In genomic region chr15:59764775-59765174, GRCh38 we compare ENCODE assay signal across 17 cellular contexts.
A peak's percentile ranks its signal among the peaks of the same experiment; 100 is the strongest.
DNase-seq lines count a peak whose midpoint lies in the region; ATAC-seq, FAIRE-seq and TF ChIP-seq lines count a peak whose summit lies in the region.
"Had no signal": no experiment of that assay in that cellular context is flagged by ENCODE, and none has a peak within 500 bp of the region (broad histone marks: within the 10 kb centered on the region; RNA-seq: fewer than 3 reads in every experiment).

No MANE protein-coding gene starts in this region.

- H3K9ac ChIP-seq in Karpas-422 (ENCODE audit: low read length) (no peak overlapping the region), GM12878 (ENCODE audit: control insufficient read depth, insufficient read depth, low read length) (no peak overlapping the region), liver (ENCODE audit: low read depth in 1 of 2, low read length in 2 of 2) (no peak overlapping the region)

- ATAC-seq in GM12878 (0 out of 3 replicates have a peak, but pooled peaks have one; percentile 32), GM21825 (IDR thresholded peaks at IDR 0.05; ENCODE audit: unreplicated experiment) (no peak)
- ATAC-seq: activated CD4-positive, CD25-positive, alpha-beta regulatory T cell treated with anti-CD3 and anti-CD28 coated beads, Interleukin-2, amount 50 U/mL, for 24 hours; activated T-cell treated with anti-CD3 and anti-CD28 coated beads, Interleukin-2, amount 50 U/mL, for 72 hours; body of pancreas; sciatic nerve; upper lobe of right lung had no signal

- H2AFZ ChIP-seq in Karpas-422 (ENCODE audit: low read length): no peak overlapping the region
- H2AFZ ChIP-seq in GM12878 (ENCODE audit: control insufficient read depth, low read depth, low read length): no peak overlapping the region

- H3K27me3 ChIP-seq in GM06990 (replicated peaks; ENCODE audit: control insufficient read depth, insufficient read depth, low read length): no peaks in the 10 kb centered on the region
- H3K27me3 ChIP-seq in Karpas-422 (ENCODE audit: low read length): no peaks in the 10 kb centered on the region
- no peaks in the 10 kb centered on the region; a peak in 1 of 4 replicates for H3K27me3 ChIP-seq in GM12878 (replicated peaks in 1 of 2; ENCODE audit: control insufficient read depth in 2 of 2, insufficient read depth in 2 of 2, low read length in 1 of 2)
- H3K27me3 ChIP-seq in liver (ENCODE audit: control insufficient read depth in 4 of 4, insufficient read depth in 4 of 4, low read length in 3 of 4): no peaks in the 10 kb centered on the region
- H3K27me3 ChIP-seq: body of pancreas had no signal

- H3K79me2 ChIP-seq in Karpas-422 (ENCODE audit: low read length) (no peaks in the 10 kb centered on the region), GM12878 (ENCODE audit: control insufficient read depth, insufficient read depth, low read length) (no peaks in the 10 kb centered on the region)

- H3K27ac ChIP-seq in Karpas-422 (ENCODE audit: low read length): no peak overlapping the region
- no peak overlapping the region for H3K27ac ChIP-seq in GM12878 (ENCODE audit: control insufficient read depth, insufficient read depth)
- no peak overlapping the region for H3K27ac ChIP-seq in liver (ENCODE audit: low read depth in 1 of 2, low read length in 2 of 2)
- H3K27ac ChIP-seq: body of pancreas, epithelial cell of prostate, upper lobe of right lung had no signal

- FAIRE-seq in GM12878 (lab: Jason Lieb, UNC): no peak

- H3K36me3 ChIP-seq in GM06990 (ENCODE audit: control insufficient read depth, insufficient read depth, low read length) (no peaks in the 10 kb centered on the region), Karpas-422 (ENCODE audit: insufficient read depth, low read length) (no peaks in the 10 kb centered on the region), GM12878 (ENCODE audit: control insufficient read depth in 2 of 2, insufficient read depth in 2 of 2, low read length in 1 of 2) (no peaks in the 10 kb centered on the region), liver (ENCODE audit: control insufficient read depth in 4 of 4, insufficient read depth in 3 of 4, low read depth in 1 of 4, low read length in 3 of 4) (no peaks in the 10 kb centered on the region)
- H3K36me3 ChIP-seq: upper lobe of right lung had no signal

- SMC1A ChIA-PET in GM12878 (lab: Charles Lee; ENCODE audit: uncharacterized antibody, unreplicated experiment): interaction anchor here (1.5 kb wide), 1 partner anchor 171 kb away, joined by 3 read pairs; no protein-coding TSS in a partner anchor

- TF ChIP-seq RAD21 in GM12878 (IDR thresholded peaks at IDR 0.05; ENCODE audit: insufficient read depth, low read depth, low read length) (no peak), liver (IDR thresholded peaks at IDR 0.05) (peak; percentile 6 to 18)

- BruUV-seq in GM12878 (replicated peaks; lab: Mats Ljungman, UMichigan): no TSS peak

- TF ChIP-seq EP300 in GM12878 (IDR thresholded peaks at IDR 0.05; ENCODE audit: borderline replicate concordance in 1 of 2, control insufficient read depth in 1 of 2, low read depth in 2 of 2, low read length in 2 of 2): no peak

- no peaks in the 10 kb centered on the region for H3K4me1 ChIP-seq in Karpas-422 (ENCODE audit: low read length)
- H3K4me1 ChIP-seq in GM12878 (ENCODE audit: control insufficient read depth, insufficient read depth, low read length): no peaks in the 10 kb centered on the region
- no peaks in the 10 kb centered on the region for H3K4me1 ChIP-seq in liver (ENCODE audit: control insufficient read depth in 4 of 4, insufficient read depth in 4 of 4, low read length in 3 of 4)
- H3K4me1 ChIP-seq: body of pancreas, upper lobe of right lung had no signal

- RAD21 ChIA-PET in GM12878 (lab: Charles Lee; ENCODE audit: unreplicated experiment): no interaction called here

- DNase-seq in GM06990 (ENCODE audit: extremely low read depth, insufficient read length): no peak
- peak; percentile 50 for DNase-seq in Karpas-422
- DNase-seq in GM12878 (ENCODE audit: low read depth, low spot score): no peak
- no peak for DNase-seq in NCI-H2227 treated with DMSO at 0.1 percent for 48 hours (lab: John Stamatoyannopoulos, UW)
- no peak for DNase-seq in NCI-H774 (lab: John Stamatoyannopoulos, UW)
- DNase-seq in NCI-H2107 treated with DMSO at 0.1 percent for 48 hours (lab: John Stamatoyannopoulos, UW; ENCODE audit: unreplicated experiment): no peak
- DNase-seq: activated naive CD8-positive, alpha-beta T cell treated with anti-CD3 and anti-CD28 coated beads for 36 hours; activated T-cell treated with anti-CD3 and anti-CD28 coated beads, Interleukin-2, amount 50 U/mL, for 72 hours; body of pancreas; glutamatergic neuron; NCI-H146; upper lobe of right lung had no signal

- TF ChIP-seq CTCF in GM06990 (IDR thresholded peaks at IDR 0.05; ENCODE audit: insufficient read depth, low read length, poor library complexity, severe bottlenecking) (peak; percentile 24), GM12878 (IDR thresholded peaks at IDR 0.05 in 2 of 3, conservative IDR thresholded peaks at IDR 0.05 in 1 of 3; ENCODE audit: control insufficient read depth in 2 of 3, extremely low read depth in 1 of 3, insufficient read depth in 1 of 3, low read depth in 3 of 3, low read length in 3 of 3) (peak in 1 of 3 experiments; percentile 13; a peak in 2 of 6 replicates), liver (IDR thresholded peaks at IDR 0.05; ENCODE audit: low read depth, low read length, missing input control) (no peak)

- no peaks in the 10 kb centered on the region for H4K20me1 ChIP-seq in Karpas-422 (ENCODE audit: insufficient read depth, low read depth, low read length)
- H4K20me1 ChIP-seq in GM12878 (ENCODE audit: control insufficient read depth, insufficient read depth): no peaks in the 10 kb centered on the region

- CTCF ChIA-PET in GM12878 (lab: Yijun Ruan, JAX): interaction anchor here (0.8 to 1.6 kb wide), 5 partner anchors 40 to 564 kb away, joined by 3 to 12 read pairs (median 4); no protein-coding TSS in a partner anchor

- H3K9me2 ChIP-seq in Karpas-422 (replicated peaks; ENCODE audit: insufficient read depth, low read length): no peaks in the 10 kb centered on the region

- in situ Hi-C loops in GM12878 (cut with MboI): no loop called here

- POLR2A ChIA-PET in GM12878 (lab: Charles Lee): no interaction called here

- no peak for TF ChIP-seq POLR2A in GM12878 (IDR thresholded peaks at IDR 0.05; ENCODE audit: low read depth, low read length)

- H3K4me2 ChIP-seq in Karpas-422 (ENCODE audit: low read depth, low read length, poor library complexity, severe bottlenecking): no peak overlapping the region
- no peak overlapping the region for H3K4me2 ChIP-seq in GM12878 (ENCODE audit: control insufficient read depth, insufficient read depth)

- H3K9me3 ChIP-seq in Karpas-422 (ENCODE audit: low read length) (no peaks in the 10 kb centered on the region), GM12878 (replicated peaks; ENCODE audit: control insufficient read depth, insufficient read depth, low read length) (no peaks in the 10 kb centered on the region), liver (ENCODE audit: control insufficient read depth in 4 of 4, low read length in 3 of 4) (no peaks in the 10 kb centered on the region)
- H3K9me3 ChIP-seq: body of pancreas, upper lobe of right lung had no signal

- intact Hi-C loops in GM12878 (cut with micrococcal nuclease; ENCODE audit: unreplicated experiment): no loop called here

- WGBS in GM12878 (ENCODE audit: insufficient coverage, insufficient replicate concordance, low lambda C conversion rate, missing lambda C conversion rate): 0% methylated on average over 2 of the region's 2 CpGs
- 68% methylated on average over 2 of the region's 2 CpGs for WGBS in liver

- H3K4me3 ChIP-seq in GM06990 (replicated peaks; ENCODE audit: low read depth, low read length) (no peak overlapping the region), Karpas-422 (ENCODE audit: low read length) (no peak overlapping the region), GM12878 (no peak overlapping the region), liver (ENCODE audit: low read depth in 1 of 3, low read length in 3 of 3) (no peak overlapping the region)
- H3K4me3 ChIP-seq: body of pancreas, upper lobe of right lung had no signal

TF ChIP-seq in GM12878, 131 proteins besides CTCF, POLR2A, EP300 and RAD21 (continues in another document):
- TF ChIP-seq PKNOX1 (IDR thresholded peaks at IDR 0.05) (no peak), TCF3 (IDR thresholded peaks at IDR 0.05; ENCODE audit: borderline replicate concordance, insufficient read depth, low read depth, low read length) (no peak), SPI1 (IDR thresholded peaks at IDR 0.05; ENCODE audit: borderline replicate concordance, insufficient read depth, low read depth, low read length) (no peak)

TF ChIP-seq in liver, 16 proteins besides CTCF, POLR2A, EP300 and RAD21:
- TF ChIP-seq REST (IDR thresholded peaks at IDR 0.05) (no peak), TAF1 (conservative IDR thresholded peaks at IDR 0.05) (no peak), HNF4G (IDR thresholded peaks at IDR 0.05) (no peak)
